1 cellular context compared by ENCODE assay signal in the genomic region with DNA sequence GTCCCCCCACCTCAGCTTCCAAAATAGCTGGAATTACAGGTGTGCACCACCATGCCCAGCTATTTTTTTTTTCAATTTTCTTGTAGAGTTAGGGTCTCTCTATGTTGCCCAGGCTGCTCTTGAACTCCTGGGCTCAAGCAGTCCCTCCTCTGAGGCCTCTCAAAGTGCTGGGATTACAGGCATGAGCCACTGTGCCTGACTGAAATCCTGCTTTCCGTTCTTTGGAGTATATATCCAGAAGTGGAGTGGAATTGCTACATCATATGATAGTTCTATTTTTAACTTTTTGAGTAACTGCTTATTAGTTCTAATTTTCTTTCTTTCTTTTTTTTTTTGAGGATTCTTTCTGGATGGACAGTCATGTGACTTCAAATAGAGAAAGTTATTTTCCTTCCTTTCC.
TF ChIP-seq lines count a peak whose summit lies in the region.

No MANE protein-coding gene starts in this region.

TF ChIP-seq in GM23338, 12 proteins besides CTCF, POLR2A, EP300 and RAD21:
- TF ChIP-seq, protein P1, sequence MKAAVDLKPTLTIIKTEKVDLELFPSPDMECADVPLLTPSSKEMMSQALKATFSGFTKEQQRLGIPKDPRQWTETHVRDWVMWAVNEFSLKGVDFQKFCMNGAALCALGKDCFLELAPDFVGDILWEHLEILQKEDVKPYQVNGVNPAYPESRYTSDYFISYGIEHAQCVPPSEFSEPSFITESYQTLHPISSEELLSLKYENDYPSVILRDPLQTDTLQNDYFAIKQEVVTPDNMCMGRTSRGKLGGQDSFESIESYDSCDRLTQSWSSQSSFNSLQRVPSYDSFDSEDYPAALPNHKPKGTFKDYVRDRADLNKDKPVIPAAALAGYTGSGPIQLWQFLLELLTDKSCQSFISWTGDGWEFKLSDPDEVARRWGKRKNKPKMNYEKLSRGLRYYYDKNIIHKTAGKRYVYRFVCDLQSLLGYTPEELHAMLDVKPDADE (IDR thresholded peaks at IDR 0.05), result no peak
- TF ChIP-seq EZH2 (IDR thresholded peaks at IDR 0.05; ENCODE audit: low read depth, unreplicated experiment) (no peak), CREB1 (CRISPR knock-in tag; IDR thresholded peaks at IDR 0.05; ENCODE audit: low read depth) (no peak), STAT1 (IDR thresholded peaks at IDR 0.05; ENCODE audit: unreplicated experiment) (no peak), ZNF331 (CRISPR knock-in tag; IDR thresholded peaks at IDR 0.05; ENCODE audit: low read depth) (no peak), NANOG (IDR thresholded peaks at IDR 0.05; ENCODE audit: borderline replicate concordance) (no peak)
